Comparison of ENCODE assay signal across 1 cellular context in genomic region chr3:127431066-127431465, GRCh38.
TF ChIP-seq lines count a peak whose summit lies in the region.

No MANE protein-coding gene starts in this region.

TF ChIP-seq in H1, 55 proteins besides CTCF, POLR2A, EP300 and RAD21 (continued from another document):
- TF ChIP-seq USF2 (IDR thresholded peaks at IDR 0.05; ENCODE audit: low read length) (no peak), SIRT6 (IDR thresholded peaks at IDR 0.05; ENCODE audit: low read length) (no peak), NANOG (IDR thresholded peaks at IDR 0.05; ENCODE audit: insufficient read depth, low read depth, low read length, poor library complexity, severe bottlenecking) (no peak), KDM5A (IDR thresholded peaks at IDR 0.05; ENCODE audit: low read length) (no peak), RBBP5 (IDR thresholded peaks at IDR 0.05; ENCODE audit: borderline replicate concordance, low read depth, low read length) (no peak), YY1 (IDR thresholded peaks at IDR 0.05; ENCODE audit: low read depth, low read length) (no peak), JUN (IDR thresholded peaks at IDR 0.05; ENCODE audit: low read depth, low read length) (no peak), ZNF274 (IDR thresholded peaks at IDR 0.05; ENCODE audit: borderline replicate concordance, extremely low read depth, low read length) (no peak), CBX8 (IDR thresholded peaks at IDR 0.05; ENCODE audit: borderline replicate concordance, low read depth, low read length) (no peak), CBX5 (IDR thresholded peaks at IDR 0.05; ENCODE audit: low read depth, low read length) (no peak), TBP (IDR thresholded peaks at IDR 0.05; ENCODE audit: low read depth, low read length) (no peak), CREB1 (IDR thresholded peaks at IDR 0.05) (no peak), SAP30 (IDR thresholded peaks at IDR 0.05; ENCODE audit: insufficient read depth, insufficient replicate concordance, low read length) (no peak)
- TF ChIP-seq, protein P1, sequence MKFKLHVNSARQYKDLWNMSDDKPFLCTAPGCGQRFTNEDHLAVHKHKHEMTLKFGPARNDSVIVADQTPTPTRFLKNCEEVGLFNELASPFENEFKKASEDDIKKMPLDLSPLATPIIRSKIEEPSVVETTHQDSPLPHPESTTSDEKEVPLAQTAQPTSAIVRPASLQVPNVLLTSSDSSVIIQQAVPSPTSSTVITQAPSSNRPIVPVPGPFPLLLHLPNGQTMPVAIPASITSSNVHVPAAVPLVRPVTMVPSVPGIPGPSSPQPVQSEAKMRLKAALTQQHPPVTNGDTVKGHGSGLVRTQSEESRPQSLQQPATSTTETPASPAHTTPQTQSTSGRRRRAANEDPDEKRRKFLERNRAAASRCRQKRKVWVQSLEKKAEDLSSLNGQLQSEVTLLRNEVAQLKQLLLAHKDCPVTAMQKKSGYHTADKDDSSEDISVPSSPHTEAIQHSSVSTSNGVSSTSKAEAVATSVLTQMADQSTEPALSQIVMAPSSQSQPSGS (IDR thresholded peaks at IDR 0.05; ENCODE audit: low read length) = no peak
TF ChIP-seq in H1: peak in this region for 0.
